8 cellular contexts compared by ENCODE assay signal in genomic region chr2:70340921-70341765, GRCh38. TPM values are rescaled to one million over a fixed set of nuclear protein-coding genes. Genes with fewer than 3 reads are reported as not detected.
DNase-seq lines count a peak whose midpoint lies in the region; ATAC-seq, FAIRE-seq and TF ChIP-seq lines count a peak whose summit lies in the region.

No MANE protein-coding gene starts in this region.

- peak; percentile 51 for DNase-seq in DND-41
- peak; percentile 64 for DNase-seq in HuH-7.5 (ENCODE audit: low spot score)
- peak; percentile 60 for DNase-seq in RPMI8226
- DNase-seq in astrocyte (ENCODE audit: low read depth): peak; percentile 12
- peak; percentile 65 for DNase-seq in hepatic stellate cell (ENCODE audit: low spot score)
- DNase-seq in smooth muscle cell (lab: John Stamatoyannopoulos, UW; ENCODE audit: unreplicated experiment): no peak
- DNase-seq in posterior vena cava (ENCODE audit: low spot score): no peak

- H3K9ac ChIP-seq in DND-41 (ENCODE audit: low read depth, low read length) (no peak overlapping the region), astrocyte (ENCODE audit: low read length) (no peak overlapping the region), smooth muscle cell (ENCODE audit: low read depth) (no peak overlapping the region)

- H3K79me2 ChIP-seq in DND-41 (ENCODE audit: insufficient read depth, low read length) (no peaks in the 10 kb centered on the region), astrocyte (ENCODE audit: insufficient read depth, low read length) (no peaks in the 10 kb centered on the region), smooth muscle cell (ENCODE audit: low read depth) (no peaks in the 10 kb centered on the region)

- H3K27ac Mint-ChIP-seq in astrocyte (ENCODE audit: unreplicated experiment): no peak overlapping the region

- H3K9me3 ChIP-seq in DND-41 (ENCODE audit: insufficient read depth, low read length, severe bottlenecking): no peaks in the 10 kb centered on the region
- H3K9me3 ChIP-seq in astrocyte (ENCODE audit: insufficient read depth, low read depth, low read length): no peaks in the 10 kb centered on the region
- no peaks in the 10 kb centered on the region for H3K9me3 ChIP-seq in smooth muscle cell (replicated peaks; ENCODE audit: low read depth)

- H3K36me3 ChIP-seq in DND-41 (ENCODE audit: insufficient read depth, low read length) (no peaks in the 10 kb centered on the region), astrocyte (ENCODE audit: insufficient read depth, low read length) (no peaks in the 10 kb centered on the region), smooth muscle cell (ENCODE audit: low read depth) (no peaks in the 10 kb centered on the region)

- peak; percentile 58 for FAIRE-seq in astrocyte (lab: Jason Lieb, UNC)

- H3F3A ChIP-seq in smooth muscle cell (ENCODE audit: low read depth): no peaks in the 10 kb centered on the region

- intact Hi-C loops in posterior vena cava (cut with DNase I): loop anchor here in 1 of 2 donors (10.0 kb wide), 1 partner anchor 274 kb away; no protein-coding TSS in a partner anchor

- H3K4me2 ChIP-seq in DND-41 (ENCODE audit: insufficient read depth, low read length): no peak overlapping the region
- no peak overlapping the region for H3K4me2 ChIP-seq in astrocyte (ENCODE audit: low read length)
- H3K4me2 ChIP-seq in smooth muscle cell: no peak overlapping the region

- H3K27me3 ChIP-seq in DND-41 (ENCODE audit: insufficient read depth, low read length, poor library complexity) (peaks cover 21% of the 10 kb centered on the region), astrocyte (ENCODE audit: insufficient read depth, low read length) (peaks cover 4% of the 10 kb centered on the region), smooth muscle cell (ENCODE audit: low read depth) (peaks cover 25% of the 10 kb centered on the region)

- no peak overlapping the region for H2AFZ ChIP-seq in DND-41 (ENCODE audit: low read depth, low read length)
- H2AFZ ChIP-seq in astrocyte (ENCODE audit: low read depth, low read length): no peak overlapping the region
- no peak overlapping the region for H2AFZ ChIP-seq in smooth muscle cell (ENCODE audit: low read depth)

- ATAC-seq in DND-41 (ENCODE audit: insufficient read depth, low read depth): peak; percentile 80
- no peak for ATAC-seq in GM18907 (IDR thresholded peaks at IDR 0.05; ENCODE audit: unreplicated experiment)

- no peaks in the 10 kb centered on the region for H3K4me1 ChIP-seq in DND-41 (ENCODE audit: insufficient read depth, low read length)
- no peaks in the 10 kb centered on the region for H3K4me1 ChIP-seq in astrocyte (ENCODE audit: insufficient read depth, low read length)
- no peaks in the 10 kb centered on the region for H3K4me1 ChIP-seq in smooth muscle cell (ENCODE audit: low read depth)

- no peaks in the 10 kb centered on the region for H3K4me1 Mint-ChIP-seq in astrocyte (ENCODE audit: low read depth, unreplicated experiment)

- 18% methylated on average over 7 of the region's 7 CpGs for WGBS in smooth muscle cell (ENCODE audit: low lambda C conversion rate)

- H3K27ac ChIP-seq in DND-41 (ENCODE audit: low read length) (no peak overlapping the region), astrocyte (ENCODE audit: low read depth, low read length) (no peak overlapping the region), smooth muscle cell (ENCODE audit: low read depth) (no peak overlapping the region)

- no peaks in the 10 kb centered on the region for H3K9me3 Mint-ChIP-seq in astrocyte (ENCODE audit: unreplicated experiment)

- no peak overlapping the region for H3K4me3 ChIP-seq in DND-41 (ENCODE audit: low read depth in 1 of 2, low read length in 2 of 2)
- H3K4me3 ChIP-seq in astrocyte (ENCODE audit: insufficient read depth, low read depth, low read length): no peak overlapping the region
- H3K4me3 ChIP-seq in smooth muscle cell: no peak overlapping the region

- H3K36me3 Mint-ChIP-seq in astrocyte (ENCODE audit: low read depth, unreplicated experiment): no peaks in the 10 kb centered on the region

- H4K20me1 ChIP-seq in DND-41 (ENCODE audit: insufficient read depth, low read length): no peaks in the 10 kb centered on the region; the same call in 1 of the 2 replicates
- no peaks in the 10 kb centered on the region for H4K20me1 ChIP-seq in astrocyte (ENCODE audit: insufficient read depth, low read length)
- H4K20me1 ChIP-seq in smooth muscle cell (ENCODE audit: low read depth): no peaks in the 10 kb centered on the region

- H3K4me3 Mint-ChIP-seq in astrocyte (ENCODE audit: unreplicated experiment): no peak overlapping the region

- H3K27me3 Mint-ChIP-seq in astrocyte (ENCODE audit: low read depth, unreplicated experiment): peaks cover 44% of the 10 kb centered on the region

- peak; percentile 97 for TF ChIP-seq CTCF in DND-41 (IDR thresholded peaks at IDR 0.05; ENCODE audit: borderline replicate concordance, extremely low read depth, low read length, poor library complexity, severe bottlenecking)
- TF ChIP-seq CTCF in astrocyte (IDR thresholded peaks at IDR 0.05; ENCODE audit: insufficient read depth, low read depth, low read length): peak; percentile 79
- TF ChIP-seq CTCF in smooth muscle cell (IDR thresholded peaks at IDR 0.05; ENCODE audit: borderline replicate concordance, insufficient read depth, poor library complexity, severe bottlenecking): peak; percentile 80

RNA-seq across cellular contexts. Expression of gene FAM136A, which starts 39.3 kb away (rescaled TPM):
- total RNA-seq in astrocyte (32.0 and 32.8 TPM in 2 replicates), smooth muscle cell (14.4 and 24.4 TPM in 2 replicates), posterior vena cava (10 to 100 TPM; 19.2 to 24.7 TPM)
- polyA plus RNA-seq in smooth muscle cell: 26.6 and 28.8 TPM in 2 replicates

RNA-seq across cellular contexts. Expression of gene SNRPG, which starts 47.6 kb away (rescaled TPM):
- total RNA-seq in astrocyte: 166 and 174 TPM in 2 replicates
- 281 and 284 TPM in 2 replicates for total RNA-seq in smooth muscle cell
- 343 and 347 TPM in 2 replicates for polyA plus RNA-seq in smooth muscle cell
- total RNA-seq in posterior vena cava: 100 to 1,000 TPM; 133 to 139 TPM

Comparison
In these comparisons a context has a peak if more than half of its experiments do, and no peak if none do; other contexts are left out.
1. DNase-seq: peak in DND-41 (single experiment), HuH-7.5 (single experiment), RPMI8226 (single experiment), astrocyte (single experiment) and hepatic stellate cell (single experiment); none in smooth muscle cell (single experiment) and posterior vena cava (single experiment).
2. Peak in every context shown above with its lines, with median percentiles within 50 percentile points of each other: CTCF ChIP-seq.